ENCODE assay signal across 3 cellular contexts in genomic region chr22:38911434-38911833, GRCh38.
TF ChIP-seq lines count a peak whose summit lies in the region.

No MANE protein-coding gene starts in this region.

TF ChIP-seq in SK-N-SH treated with all-trans-retinoic acid at 6 μM for 48 hours, 23 proteins besides CTCF, POLR2A, EP300 and RAD21:
- TF ChIP-seq TCF4 (CRISPR knock-in tag; IDR thresholded peaks at IDR 0.05; ENCODE audit: borderline replicate concordance) (0 out of 2 replicates have a peak, but pooled peaks have one; percentile 16), TOX (CRISPR knock-in tag; IDR thresholded peaks at IDR 0.05; ENCODE audit: borderline replicate concordance) (no peak)

TF ChIP-seq in SK-N-SH, 30 proteins besides CTCF, POLR2A, EP300 and RAD21 (continued from another document):
- no peak for TF ChIP-seq REST (IDR thresholded peaks at IDR 0.05; ENCODE audit: low read depth, low read length)
- no peak for TF ChIP-seq MEF2A (IDR thresholded peaks at IDR 0.05; ENCODE audit: borderline replicate concordance, low read depth)
- TF ChIP-seq FOSL2 (IDR thresholded peaks at IDR 0.05; ENCODE audit: borderline replicate concordance, low read depth), result no peak
- no peak for TF ChIP-seq FOXM1 (IDR thresholded peaks at IDR 0.05; ENCODE audit: low read depth)
- TF ChIP-seq EZH2phosphoT487 (IDR thresholded peaks at IDR 0.05; ENCODE audit: borderline replicate concordance, low read depth), result no peak
- TF ChIP-seq GABPA (IDR thresholded peaks at IDR 0.05; ENCODE audit: low read depth), result no peak
- TF ChIP-seq USF1 (IDR thresholded peaks at IDR 0.05; ENCODE audit: borderline replicate concordance, low read depth), result no peak
- no peak for TF ChIP-seq MXI1 (IDR thresholded peaks at IDR 0.05; ENCODE audit: low read depth, low read length)
- TF ChIP-seq NFIC (IDR thresholded peaks at IDR 0.05; ENCODE audit: borderline replicate concordance), result no peak
- no peak for TF ChIP-seq TCF12 (IDR thresholded peaks at IDR 0.05)
- TF ChIP-seq RXRA (IDR thresholded peaks at IDR 0.05; ENCODE audit: borderline replicate concordance, low read depth), result no peak
- no peak for TF ChIP-seq JUND (IDR thresholded peaks at IDR 0.05)
TF ChIP-seq in SK-N-SH: peak in this region for 0.

TF ChIP-seq in endothelial cell of umbilical vein, 7 proteins besides CTCF, POLR2A, EP300 and RAD21:
- TF ChIP-seq MAX (IDR thresholded peaks at IDR 0.05; ENCODE audit: insufficient read depth, insufficient read length), result no peak
- TF ChIP-seq GATA2 (IDR thresholded peaks at IDR 0.05; ENCODE audit: insufficient read depth, insufficient read length, low read depth, low read length), result no peak
- no peak for TF ChIP-seq POLR2AphosphoS5 (IDR thresholded peaks at IDR 0.05; ENCODE audit: insufficient read depth, low read depth, low read length)
- TF ChIP-seq JUN (IDR thresholded peaks at IDR 0.05; ENCODE audit: borderline replicate concordance, insufficient read depth, insufficient read length, low read depth), result no peak
- no peak for TF ChIP-seq EZH2 (IDR thresholded peaks at IDR 0.05; ENCODE audit: borderline replicate concordance, low read depth, low read length, severe bottlenecking)
- no peak for TF ChIP-seq FOS (IDR thresholded peaks at IDR 0.05; ENCODE audit: borderline replicate concordance, insufficient read depth, low read length)
- no peak for TF ChIP-seq MYC (IDR thresholded peaks at IDR 0.05; ENCODE audit: low read depth, low read length)
TF ChIP-seq in endothelial cell of umbilical vein: peak in this region for 0.
